ENCODE assay signal across 25 cellular contexts in genomic region chr4:36420111-36420679, GRCh38.
"Had no signal": no experiment of that assay in that cellular context is flagged by ENCODE, and none has a peak within 500 bp of the region (broad histone marks: within the 10 kb centered on the region; RNA-seq: fewer than 3 reads in every experiment).

No MANE protein-coding gene starts in this region.

- DNase-seq: activated CD4-positive, alpha-beta T cell treated with anti-CD3 and anti-CD28 coated beads, Interleukin-2, amount 10 ng/mL, durations not matched to agents 7 days and 5 days; activated CD4-positive, CD25-positive, alpha-beta regulatory T cell treated with anti-CD3 and anti-CD28 coated beads, Interleukin-2, amount 50 U/mL, for 72 hours; activated CD8-positive, alpha-beta T cell treated with anti-CD3 and anti-CD28 coated beads, Interleukin-2, amount 10 ng/mL, durations not matched to agents 7 days and 5 days; activated gamma-delta T cell treated with Interleukin-2 at 50 U/mL for 16 hours; activated T-cell treated with anti-CD3 and anti-CD28 coated beads, Interleukin-2, amount 50 U/mL, for 1 hour; anterior cingulate cortex; central memory CD4-positive, alpha-beta T cell; dermis blood vessel endothelial cell; effector memory CD4-positive, alpha-beta T cell; gastrocnemius medialis; head of caudate nucleus; lower lobe of right lung; naive B cell; ovary; right lobe of liver; small intestine; stimulated activated CD4-positive, alpha-beta T cell treated with anti-CD3 and anti-CD28 coated beads, Interleukin-15, amount 100 ng/mL, for 24 hours; stimulated activated naive CD4-positive, alpha-beta T cell; testis had no signal

- H3K36me3 ChIP-seq: gastrocnemius medialis, lower lobe of right lung, ovary, right lobe of liver had no signal

- H3K4me1 ChIP-seq: gastrocnemius medialis, lower lobe of right lung, right lobe of liver, testis had no signal

- H3K4me1 Mint-ChIP-seq: activated CD4-positive, alpha-beta T cell treated with anti-CD3 and anti-CD28 coated beads, Interleukin-2, amount 10 ng/mL, durations not matched to agents 7 days and 5 days; activated naive CD4-positive, alpha-beta T cell treated with anti-CD3 and anti-CD28 coated beads, Interleukin-2, amount 50 U/mL, for 24 hours; brain; naive B cell had no signal

- H3K36me3 Mint-ChIP-seq: activated naive CD4-positive, alpha-beta T cell treated with anti-CD3 and anti-CD28 coated beads, Interleukin-2, amount 50 U/mL, for 24 hours; brain; type B pancreatic cell had no signal

- H3K27me3 ChIP-seq: gastrocnemius medialis, ovary, right lobe of liver, testis had no signal

- H3K27ac Mint-ChIP-seq: activated CD4-positive, alpha-beta T cell treated with anti-CD3 and anti-CD28 coated beads, Interleukin-2, amount 10 ng/mL, durations not matched to agents 7 days and 5 days; activated CD8-positive, alpha-beta T cell treated with anti-CD3 and anti-CD28 coated beads, Interleukin-2, amount 10 ng/mL, durations not matched to agents 7 days and 5 days; activated naive CD4-positive, alpha-beta T cell treated with anti-CD3 and anti-CD28 coated beads, Interleukin-2, amount 50 U/mL, for 24 hours; type B pancreatic cell had no signal

- H3K9me3 ChIP-seq: gastrocnemius medialis, lower lobe of right lung, ovary, right lobe of liver, testis had no signal

- H3K27ac ChIP-seq: gastrocnemius medialis, lower lobe of right lung, ovary, right lobe of liver, testis, VCaP had no signal

- H3K4me3 Mint-ChIP-seq: activated CD4-positive, alpha-beta T cell treated with anti-CD3 and anti-CD28 coated beads, Interleukin-2, amount 10 ng/mL, durations not matched to agents 7 days and 5 days; activated CD8-positive, alpha-beta T cell treated with anti-CD3 and anti-CD28 coated beads, Interleukin-2, amount 10 ng/mL, durations not matched to agents 7 days and 5 days; activated naive CD4-positive, alpha-beta T cell treated with anti-CD3 and anti-CD28 coated beads, Interleukin-2, amount 50 U/mL, for 24 hours; brain; naive B cell; type B pancreatic cell had no signal

- H3K4me3 ChIP-seq: gastrocnemius medialis, lower lobe of right lung, ovary, right lobe of liver, testis had no signal

- ATAC-seq: activated CD8-positive, alpha-beta T cell treated with anti-CD3 and anti-CD28 coated beads, Interleukin-2, amount 10 ng/mL, durations not matched to agents 7 days and 5 days; esophagus mucosa; gastrocnemius medialis; right lobe of liver; SK-N-SH treated with all-trans-retinoic acid at 6 μM for 48 hours had no signal

- H3K9me3 Mint-ChIP-seq: activated naive CD4-positive, alpha-beta T cell treated with anti-CD3 and anti-CD28 coated beads, Interleukin-2, amount 50 U/mL, for 24 hours; brain; type B pancreatic cell had no signal

- H3K27me3 Mint-ChIP-seq: brain, type B pancreatic cell had no signal
